1 cellular context compared by ENCODE assay signal in genomic region chr1:178536329-178536728, GRCh38.
TF ChIP-seq lines count a peak whose summit lies in the region.

No MANE protein-coding gene starts in this region.

TF ChIP-seq in HepG2, 621 proteins besides CTCF, POLR2A, EP300 and RAD21 (continued from another document):
- TF ChIP-seq NR2F1 (CRISPR knock-in tag; IDR thresholded peaks at IDR 0.05) = no peak
- no peak for TF ChIP-seq ISX (CRISPR knock-in tag; conservative IDR thresholded peaks at IDR 0.05)
- TF ChIP-seq REXO4 (CRISPR knock-in tag; IDR thresholded peaks at IDR 0.05; ENCODE audit: borderline replicate concordance) = no peak
- TF ChIP-seq SP4 (CRISPR knock-in tag; IDR thresholded peaks at IDR 0.05) = no peak
- no peak for TF ChIP-seq ZNF124 (CRISPR knock-in tag; IDR thresholded peaks at IDR 0.05)
- TF ChIP-seq ZNF318 (CRISPR knock-in tag; IDR thresholded peaks at IDR 0.05) = no peak
